In genomic region chr2:183759033-183759432, GRCh38 we compare ENCODE assay signal across 3 cellular contexts.
"Had no signal": no experiment of that assay in that cellular context is flagged by ENCODE, and none has a peak within 500 bp of the region (broad histone marks: within the 10 kb centered on the region; RNA-seq: fewer than 3 reads in every experiment).

No MANE protein-coding gene starts in this region.

- H3K4me3 ChIP-seq: GM12878 had no signal

- ATAC-seq: GM12878 had no signal

- DNase-seq: GDM1, GF-D8 had no signal
